In the genomic region with DNA sequence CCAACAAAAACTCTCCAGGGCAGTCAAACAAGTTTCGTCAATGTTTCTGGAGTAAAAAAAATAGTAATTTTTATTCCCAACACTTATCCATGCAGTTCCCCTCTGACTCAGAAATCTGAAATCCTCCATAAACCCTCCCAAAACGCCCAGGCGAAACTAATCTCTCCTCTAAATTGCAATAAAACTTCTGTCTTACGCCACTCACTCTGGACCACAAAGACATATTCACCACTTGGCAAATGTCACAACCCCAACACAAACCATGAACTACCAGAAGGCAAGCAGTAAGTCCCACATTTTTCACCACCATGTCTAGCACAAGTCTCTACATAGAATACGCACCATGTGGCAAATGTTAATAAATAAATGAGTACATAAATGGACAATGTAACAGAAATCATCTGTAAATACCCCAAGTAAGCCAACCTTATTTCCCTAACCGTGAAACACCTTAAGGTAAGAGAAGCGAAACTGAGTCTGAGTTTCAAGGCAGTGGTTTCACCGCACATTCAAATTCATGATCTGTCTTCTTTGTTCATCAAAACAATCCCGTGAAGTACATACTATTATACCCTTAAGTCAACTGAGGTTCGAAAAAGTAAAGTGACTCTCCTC, we compare ENCODE assay signal across 9 cellular contexts. TPM values are rescaled to one million over a fixed set of nuclear protein-coding genes. Genes with fewer than 3 reads are reported as not detected.
DNase-seq lines count a peak whose midpoint lies in the region; ATAC-seq and TF ChIP-seq lines count a peak whose summit lies in the region.
"Had no signal": no experiment of that assay in that cellular context is flagged by ENCODE, and none has a peak within 500 bp of the region (broad histone marks: within the 10 kb centered on the region; RNA-seq: fewer than 3 reads in every experiment).

No MANE protein-coding gene starts in this region.

- H3K4me1 ChIP-seq in A673 (ENCODE audit: insufficient read depth, low read length, poor library complexity, severe bottlenecking) = peaks cover 50% of the 10 kb centered on the region
- H3K4me1 ChIP-seq: parathyroid adenoma had no signal

- no peak for DNase-seq in A673 (ENCODE audit: low spot score)
- DNase-seq in SK-MEL-5 (ENCODE audit: low read depth, low spot score) = peak; percentile 2
- no peak for DNase-seq in RWPE1 (ENCODE audit: low spot score)
- DNase-seq in hypothalamus (lab: John Stamatoyannopoulos, UW) = no peak
- DNase-seq in posterior vena cava (ENCODE audit: low spot score) = no peak

- TF ChIP-seq CTCF in A673 (conservative IDR thresholded peaks at IDR 0.05; ENCODE audit: low read depth, low read length) = no peak
- no peak for TF ChIP-seq CTCF in RWPE1 (conservative IDR thresholded peaks at IDR 0.05; ENCODE audit: low read depth)

- no TSS peak for BruUV-seq in A673 (replicated peaks; lab: Mats Ljungman, UMichigan)

- intact Hi-C loops in A673 (cut with micrococcal nuclease; ENCODE audit: unreplicated experiment) (no loop called here), posterior vena cava (cut with DNase I) (loop anchor here in 1 of 2 donors (5.0 kb wide), 1 partner anchor 1709 kb away; no protein-coding TSS in a partner anchor)

- POLR2A ChIA-PET in A673 (lab: Charles Lee; ENCODE audit: low non-redundant PET) = no interaction called here
- POLR2A ChIA-PET in RWPE1 (lab: Yijun Ruan, JAX; ENCODE audit: low non-redundant PET) = no interaction called here

- CTCF ChIA-PET in A673 (lab: Charles Lee) = no interaction called here
- CTCF ChIA-PET in RWPE1 (lab: Yijun Ruan, JAX) = no interaction called here

- ATAC-seq in GM18519 (IDR thresholded peaks at IDR 0.05; ENCODE audit: low FRiP score, unreplicated experiment) (peak; percentile 26), HG02981 (IDR thresholded peaks at IDR 0.05; ENCODE audit: unreplicated experiment) (peak; percentile 32)

- H3K27ac ChIP-seq in A673 (ENCODE audit: low read depth, low read length, poor library complexity, severe bottlenecking) (peak overlapping the region; percentile 38), RWPE1 (no peak overlapping the region)

- H3K36me3 ChIP-seq in A673 (ENCODE audit: insufficient read depth, low read length, poor library complexity, severe bottlenecking) = no peaks in the 10 kb centered on the region

- H3K4me3 ChIP-seq in A673 (ENCODE audit: low read depth, low read length, poor library complexity, severe bottlenecking) (peak overlapping the region; percentile 67), iPS-18c (ENCODE audit: insufficient read depth, low read depth, low read length) (peak overlapping the region; percentile 96; the same call in 1 of the 2 replicates)

- no peaks in the 10 kb centered on the region for H3K27me3 ChIP-seq in A673 (replicated peaks; ENCODE audit: insufficient read depth, low read depth, low read length, poor library complexity)

- no peaks in the 10 kb centered on the region for H3K9me3 ChIP-seq in A673 (ENCODE audit: low read depth, low read length, poor library complexity, severe bottlenecking)
- no peaks in the 10 kb centered on the region for H3K9me3 ChIP-seq in iPS-18c (ENCODE audit: control insufficient read depth, insufficient read depth, low read length)

- in situ Hi-C loops in SK-MEL-5 (cut with HindIII; ENCODE audit: low pct_unique_long_range_greater_than_20kb, low sequenced_read_pairs) = no loop called here

RNA-seq across cellular contexts. Expression of gene PAPSS1, which starts 1.6 kb away (rescaled TPM):
- total RNA-seq in A673 (2021) (143 and 150 TPM in 2 replicates), posterior vena cava (10 to 100 TPM; 31.6 to 32.5 TPM)
- total RNA-seq in SK-MEL-5 (2014; rRNA removed; shearing (Covaris generic)) = 30.2 and 32.4 TPM in 2 replicates
- 43.7 and 49.9 TPM in 2 replicates for polyA plus RNA-seq in SK-MEL-5 (2015; cell fraction: cytosol; rRNA removed)
- polyA plus RNA-seq in SK-MEL-5 (2015; cell fraction: nucleus; rRNA removed) = 17.6 and 20.9 TPM in 2 replicates
